Comparison of ENCODE assay signal across 1 cellular context in the genomic region with DNA sequence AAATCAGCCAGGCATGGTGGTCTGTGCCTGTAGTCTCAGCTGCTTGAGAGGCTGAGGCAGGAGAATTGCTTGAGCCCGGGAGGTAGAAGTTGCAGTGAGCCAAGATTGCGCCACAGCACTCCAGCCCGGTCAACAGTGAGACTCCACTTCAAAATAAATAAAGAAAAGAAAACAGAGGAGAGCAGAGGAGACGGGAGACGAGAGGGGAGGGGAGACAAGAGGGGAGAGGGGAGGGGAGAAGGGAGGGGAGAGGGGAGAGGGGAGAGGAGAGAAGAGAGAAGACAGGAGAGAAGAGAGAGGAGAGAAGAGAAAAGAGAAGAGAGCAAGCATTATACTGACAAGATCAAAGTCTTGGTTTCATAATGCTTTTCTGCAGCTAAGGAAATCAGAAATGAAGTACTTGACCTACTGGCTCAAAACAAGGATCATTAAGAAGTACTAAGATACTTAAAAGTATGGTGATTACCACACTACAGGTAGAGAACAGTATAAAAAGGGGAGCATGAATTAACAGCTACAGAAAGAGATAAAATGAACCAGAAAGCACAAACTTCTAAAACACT.
A peak's percentile ranks its signal among the peaks of the same experiment; 100 is the strongest.
TF ChIP-seq lines count a peak whose summit lies in the region.

No MANE protein-coding gene starts in this region.

TF ChIP-seq in HepG2, 621 proteins besides CTCF, POLR2A, EP300 and RAD21 (continued from another document):
- TF ChIP-seq CREB1 (IDR thresholded peaks at IDR 0.05) (no peak), CREB1 (CRISPR knock-in tag; IDR thresholded peaks at IDR 0.05) (no peak), CEBPG (CRISPR knock-in tag; IDR thresholded peaks at IDR 0.05) (peak; percentile 82), NCOA1 (CRISPR knock-in tag; IDR thresholded peaks at IDR 0.05) (no peak), FOXA3 (CRISPR knock-in tag; IDR thresholded peaks at IDR 0.05) (peak; percentile 40; the same call in 1 of the 2 replicates), MAZ (IDR thresholded peaks at IDR 0.05; ENCODE audit: borderline replicate concordance, low read depth, low read length) (no peak), MAZ (CRISPR knock-in tag; IDR thresholded peaks at IDR 0.05; ENCODE audit: low read depth) (no peak), ZNF543 (CRISPR knock-in tag; IDR thresholded peaks at IDR 0.05) (no peak), TP53 (CRISPR knock-in tag; conservative IDR thresholded peaks at IDR 0.05) (no peak), MTA3 (CRISPR knock-in tag; IDR thresholded peaks at IDR 0.05) (no peak), ZBTB1 (CRISPR knock-in tag; IDR thresholded peaks at IDR 0.05; ENCODE audit: borderline replicate concordance) (no peak), SAP130 (CRISPR knock-in tag; IDR thresholded peaks at IDR 0.05; ENCODE audit: low read depth) (0 out of 2 replicates have a peak, but pooled peaks have one; percentile 11), HMG20A (CRISPR knock-in tag; IDR thresholded peaks at IDR 0.05; ENCODE audit: borderline replicate concordance) (no peak), ZNF678 (CRISPR knock-in tag; IDR thresholded peaks at IDR 0.05) (no peak), RARG (CRISPR knock-in tag; IDR thresholded peaks at IDR 0.05; ENCODE audit: low read depth) (no peak), KDM1A (CRISPR knock-in tag; IDR thresholded peaks at IDR 0.05) (no peak), NR1H2 (CRISPR knock-in tag; IDR thresholded peaks at IDR 0.05; ENCODE audit: borderline replicate concordance, low read depth) (no peak), RXRA (CRISPR knock-in tag; IDR thresholded peaks at IDR 0.05) (no peak), ZSCAN25 (CRISPR knock-in tag; IDR thresholded peaks at IDR 0.05) (peak; percentile 94), TRIM24 (CRISPR knock-in tag; IDR thresholded peaks at IDR 0.05) (no peak), ZNF556 (CRISPR knock-in tag; IDR thresholded peaks at IDR 0.05; ENCODE audit: borderline replicate concordance) (no peak), SP140L (CRISPR knock-in tag; IDR thresholded peaks at IDR 0.05; ENCODE audit: borderline replicate concordance) (no peak), ZNF383 (CRISPR knock-in tag; IDR thresholded peaks at IDR 0.05; ENCODE audit: borderline replicate concordance) (no peak), KLF13 (CRISPR knock-in tag; IDR thresholded peaks at IDR 0.05) (no peak), ZFX (CRISPR knock-in tag; IDR thresholded peaks at IDR 0.05; ENCODE audit: low read depth) (no peak), MED1 (CRISPR knock-in tag; IDR thresholded peaks at IDR 0.05) (no peak), PLRG1 (conservative IDR thresholded peaks at IDR 0.05) (no peak), ZNF781 (CRISPR knock-in tag; IDR thresholded peaks at IDR 0.05; ENCODE audit: borderline replicate concordance, not compliant biosample characterization) (no peak), FOSL2 (CRISPR knock-in tag; IDR thresholded peaks at IDR 0.05) (0 out of 2 replicates have a peak, but pooled peaks have one; percentile 14), YEATS4 (CRISPR knock-in tag; IDR thresholded peaks at IDR 0.05; ENCODE audit: borderline replicate concordance) (no peak), ZNF235 (CRISPR knock-in tag; IDR thresholded peaks at IDR 0.05; ENCODE audit: borderline replicate concordance) (no peak), RELA (CRISPR knock-in tag; IDR thresholded peaks at IDR 0.05) (no peak), ZNF572 (CRISPR knock-in tag; IDR thresholded peaks at IDR 0.05) (no peak), ZNF577 (CRISPR knock-in tag; IDR thresholded peaks at IDR 0.05; ENCODE audit: borderline replicate concordance, low read depth) (no peak), ZNF441 (CRISPR knock-in tag; IDR thresholded peaks at IDR 0.05; ENCODE audit: borderline replicate concordance) (no peak), ZNF788 (CRISPR knock-in tag; IDR thresholded peaks at IDR 0.05; ENCODE audit: borderline replicate concordance) (no peak), POGZ (CRISPR knock-in tag; IDR thresholded peaks at IDR 0.05) (0 out of 2 replicates have a peak, but pooled peaks have one; percentile 29), CEBPB (IDR thresholded peaks at IDR 0.05; ENCODE audit: borderline replicate concordance, low read depth, low read length) (peak; percentile 80), ARID2 (CRISPR knock-in tag; IDR thresholded peaks at IDR 0.05; ENCODE audit: borderline replicate concordance) (no peak), ZFYVE20 (CRISPR knock-in tag; IDR thresholded peaks at IDR 0.05; ENCODE audit: borderline replicate concordance, low read depth) (no peak), ZSCAN30 (CRISPR knock-in tag; IDR thresholded peaks at IDR 0.05) (no peak), TOE1 (CRISPR knock-in tag; IDR thresholded peaks at IDR 0.05) (no peak)
- TF ChIP-seq, protein P1, sequence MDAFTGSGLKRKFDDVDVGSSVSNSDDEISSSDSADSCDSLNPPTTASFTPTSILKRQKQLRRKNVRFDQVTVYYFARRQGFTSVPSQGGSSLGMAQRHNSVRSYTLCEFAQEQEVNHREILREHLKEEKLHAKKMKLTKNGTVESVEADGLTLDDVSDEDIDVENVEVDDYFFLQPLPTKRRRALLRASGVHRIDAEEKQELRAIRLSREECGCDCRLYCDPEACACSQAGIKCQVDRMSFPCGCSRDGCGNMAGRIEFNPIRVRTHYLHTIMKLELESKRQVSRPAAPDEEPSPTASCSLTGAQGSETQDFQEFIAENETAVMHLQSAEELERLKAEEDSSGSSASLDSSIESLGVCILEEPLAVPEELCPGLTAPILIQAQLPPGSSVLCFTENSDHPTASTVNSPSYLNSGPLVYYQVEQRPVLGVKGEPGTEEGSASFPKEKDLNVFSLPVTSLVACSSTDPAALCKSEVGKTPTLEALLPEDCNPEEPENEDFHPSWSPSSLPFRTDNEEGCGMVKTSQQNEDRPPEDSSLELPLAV (CRISPR knock-in tag; conservative IDR thresholded peaks at IDR 0.05; ENCODE audit: low read depth), result no peak
- TF ChIP-seq, protein P2, sequence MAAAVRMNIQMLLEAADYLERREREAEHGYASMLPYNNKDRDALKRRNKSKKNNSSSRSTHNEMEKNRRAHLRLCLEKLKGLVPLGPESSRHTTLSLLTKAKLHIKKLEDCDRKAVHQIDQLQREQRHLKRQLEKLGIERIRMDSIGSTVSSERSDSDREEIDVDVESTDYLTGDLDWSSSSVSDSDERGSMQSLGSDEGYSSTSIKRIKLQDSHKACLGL (CRISPR knock-in tag; IDR thresholded peaks at IDR 0.05), result no peak
- TF ChIP-seq, protein P3, sequence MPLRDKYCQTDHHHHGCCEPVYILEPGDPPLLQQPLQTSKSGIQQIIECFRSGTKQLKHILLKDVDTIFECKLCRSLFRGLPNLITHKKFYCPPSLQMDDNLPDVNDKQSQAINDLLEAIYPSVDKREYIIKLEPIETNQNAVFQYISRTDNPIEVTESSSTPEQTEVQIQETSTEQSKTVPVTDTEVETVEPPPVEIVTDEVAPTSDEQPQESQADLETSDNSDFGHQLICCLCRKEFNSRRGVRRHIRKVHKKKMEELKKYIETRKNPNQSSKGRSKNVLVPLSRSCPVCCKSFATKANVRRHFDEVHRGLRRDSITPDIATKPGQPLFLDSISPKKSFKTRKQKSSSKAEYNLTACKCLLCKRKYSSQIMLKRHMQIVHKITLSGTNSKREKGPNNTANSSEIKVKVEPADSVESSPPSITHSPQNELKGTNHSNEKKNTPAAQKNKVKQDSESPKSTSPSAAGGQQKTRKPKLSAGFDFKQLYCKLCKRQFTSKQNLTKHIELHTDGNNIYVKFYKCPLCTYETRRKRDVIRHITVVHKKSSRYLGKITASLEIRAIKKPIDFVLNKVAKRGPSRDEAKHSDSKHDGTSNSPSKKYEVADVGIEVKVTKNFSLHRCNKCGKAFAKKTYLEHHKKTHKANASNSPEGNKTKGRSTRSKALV (CRISPR knock-in tag; IDR thresholded peaks at IDR 0.05), result no peak
- TF ChIP-seq, protein P4, sequence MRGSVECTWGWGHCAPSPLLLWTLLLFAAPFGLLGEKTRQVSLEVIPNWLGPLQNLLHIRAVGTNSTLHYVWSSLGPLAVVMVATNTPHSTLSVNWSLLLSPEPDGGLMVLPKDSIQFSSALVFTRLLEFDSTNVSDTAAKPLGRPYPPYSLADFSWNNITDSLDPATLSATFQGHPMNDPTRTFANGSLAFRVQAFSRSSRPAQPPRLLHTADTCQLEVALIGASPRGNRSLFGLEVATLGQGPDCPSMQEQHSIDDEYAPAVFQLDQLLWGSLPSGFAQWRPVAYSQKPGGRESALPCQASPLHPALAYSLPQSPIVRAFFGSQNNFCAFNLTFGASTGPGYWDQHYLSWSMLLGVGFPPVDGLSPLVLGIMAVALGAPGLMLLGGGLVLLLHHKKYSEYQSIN (CRISPR knock-in tag; IDR thresholded peaks at IDR 0.05; ENCODE audit: borderline replicate concordance), result no peak
- TF ChIP-seq, protein P5, sequence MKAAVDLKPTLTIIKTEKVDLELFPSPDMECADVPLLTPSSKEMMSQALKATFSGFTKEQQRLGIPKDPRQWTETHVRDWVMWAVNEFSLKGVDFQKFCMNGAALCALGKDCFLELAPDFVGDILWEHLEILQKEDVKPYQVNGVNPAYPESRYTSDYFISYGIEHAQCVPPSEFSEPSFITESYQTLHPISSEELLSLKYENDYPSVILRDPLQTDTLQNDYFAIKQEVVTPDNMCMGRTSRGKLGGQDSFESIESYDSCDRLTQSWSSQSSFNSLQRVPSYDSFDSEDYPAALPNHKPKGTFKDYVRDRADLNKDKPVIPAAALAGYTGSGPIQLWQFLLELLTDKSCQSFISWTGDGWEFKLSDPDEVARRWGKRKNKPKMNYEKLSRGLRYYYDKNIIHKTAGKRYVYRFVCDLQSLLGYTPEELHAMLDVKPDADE (CRISPR knock-in tag; IDR thresholded peaks at IDR 0.05), result no peak
- TF ChIP-seq, protein P6, sequence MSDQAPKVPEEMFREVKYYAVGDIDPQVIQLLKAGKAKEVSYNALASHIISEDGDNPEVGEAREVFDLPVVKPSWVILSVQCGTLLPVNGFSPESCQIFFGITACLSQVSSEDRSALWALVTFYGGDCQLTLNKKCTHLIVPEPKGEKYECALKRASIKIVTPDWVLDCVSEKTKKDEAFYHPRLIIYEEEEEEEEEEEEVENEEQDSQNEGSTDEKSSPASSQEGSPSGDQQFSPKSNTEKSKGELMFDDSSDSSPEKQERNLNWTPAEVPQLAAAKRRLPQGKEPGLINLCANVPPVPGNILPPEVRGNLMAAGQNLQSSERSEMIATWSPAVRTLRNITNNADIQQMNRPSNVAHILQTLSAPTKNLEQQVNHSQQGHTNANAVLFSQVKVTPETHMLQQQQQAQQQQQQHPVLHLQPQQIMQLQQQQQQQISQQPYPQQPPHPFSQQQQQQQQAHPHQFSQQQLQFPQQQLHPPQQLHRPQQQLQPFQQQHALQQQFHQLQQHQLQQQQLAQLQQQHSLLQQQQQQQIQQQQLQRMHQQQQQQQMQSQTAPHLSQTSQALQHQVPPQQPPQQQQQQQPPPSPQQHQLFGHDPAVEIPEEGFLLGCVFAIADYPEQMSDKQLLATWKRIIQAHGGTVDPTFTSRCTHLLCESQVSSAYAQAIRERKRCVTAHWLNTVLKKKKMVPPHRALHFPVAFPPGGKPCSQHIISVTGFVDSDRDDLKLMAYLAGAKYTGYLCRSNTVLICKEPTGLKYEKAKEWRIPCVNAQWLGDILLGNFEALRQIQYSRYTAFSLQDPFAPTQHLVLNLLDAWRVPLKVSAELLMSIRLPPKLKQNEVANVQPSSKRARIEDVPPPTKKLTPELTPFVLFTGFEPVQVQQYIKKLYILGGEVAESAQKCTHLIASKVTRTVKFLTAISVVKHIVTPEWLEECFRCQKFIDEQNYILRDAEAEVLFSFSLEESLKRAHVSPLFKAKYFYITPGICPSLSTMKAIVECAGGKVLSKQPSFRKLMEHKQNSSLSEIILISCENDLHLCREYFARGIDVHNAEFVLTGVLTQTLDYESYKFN (CRISPR knock-in tag; conservative IDR thresholded peaks at IDR 0.05), result 0 out of 2 replicates have a peak, but pooled peaks have one; percentile 18
- TF ChIP-seq, protein P7, sequence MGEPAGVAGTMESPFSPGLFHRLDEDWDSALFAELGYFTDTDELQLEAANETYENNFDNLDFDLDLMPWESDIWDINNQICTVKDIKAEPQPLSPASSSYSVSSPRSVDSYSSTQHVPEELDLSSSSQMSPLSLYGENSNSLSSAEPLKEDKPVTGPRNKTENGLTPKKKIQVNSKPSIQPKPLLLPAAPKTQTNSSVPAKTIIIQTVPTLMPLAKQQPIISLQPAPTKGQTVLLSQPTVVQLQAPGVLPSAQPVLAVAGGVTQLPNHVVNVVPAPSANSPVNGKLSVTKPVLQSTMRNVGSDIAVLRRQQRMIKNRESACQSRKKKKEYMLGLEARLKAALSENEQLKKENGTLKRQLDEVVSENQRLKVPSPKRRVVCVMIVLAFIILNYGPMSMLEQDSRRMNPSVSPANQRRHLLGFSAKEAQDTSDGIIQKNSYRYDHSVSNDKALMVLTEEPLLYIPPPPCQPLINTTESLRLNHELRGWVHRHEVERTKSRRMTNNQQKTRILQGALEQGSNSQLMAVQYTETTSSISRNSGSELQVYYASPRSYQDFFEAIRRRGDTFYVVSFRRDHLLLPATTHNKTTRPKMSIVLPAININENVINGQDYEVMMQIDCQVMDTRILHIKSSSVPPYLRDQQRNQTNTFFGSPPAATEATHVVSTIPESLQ (CRISPR knock-in tag; conservative IDR thresholded peaks at IDR 0.05), result no peak
